Comparison of ENCODE assay signal across 13 cellular contexts in the genomic region with DNA sequence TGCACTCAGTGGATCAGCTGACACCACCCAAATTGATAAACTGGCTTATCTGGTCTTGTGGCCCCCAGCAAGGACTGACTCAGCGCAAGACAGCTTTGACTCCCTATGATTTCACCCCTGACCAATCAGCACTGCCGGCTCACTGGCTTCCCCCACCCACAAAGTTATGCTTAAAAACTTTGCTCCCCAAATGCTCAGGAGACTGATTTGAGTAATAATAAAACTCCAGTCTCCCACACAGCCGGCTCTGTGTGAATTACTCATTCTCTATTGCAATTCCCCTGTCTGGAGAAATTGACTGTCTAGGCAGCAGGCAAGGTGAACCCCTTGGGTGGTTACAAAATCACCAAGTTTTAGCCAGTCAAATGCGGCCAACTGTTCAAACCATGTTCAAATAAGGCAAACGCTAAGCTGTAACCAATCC. TPM values are rescaled to one million over a fixed set of nuclear protein-coding genes. Genes with fewer than 3 reads are reported as not detected.
DNase-seq lines count a peak whose midpoint lies in the region; ATAC-seq, FAIRE-seq and TF ChIP-seq lines count a peak whose summit lies in the region.
"Had no signal": no experiment of that assay in that cellular context is flagged by ENCODE, and none has a peak within 500 bp of the region (broad histone marks: within the 10 kb centered on the region; RNA-seq: fewer than 3 reads in every experiment).

No MANE protein-coding gene starts in this region.

- H3K4me3 Mint-ChIP-seq in activated CD4-positive, alpha-beta T cell treated with anti-CD3 and anti-CD28 coated beads for 36 hours: no peak overlapping the region

- DNase-seq in activated CD4-positive, alpha-beta T cell treated with anti-CD3 and anti-CD28 coated beads for 36 hours: peak; percentile 81
- DNase-seq in activated CD4-positive, alpha-beta T cell treated with anti-CD3 and anti-CD28 coated beads, Interleukin-2, amount 50 U/mL, for 4 hours: no peak
- DNase-seq in bronchial epithelial cell (ENCODE audit: low read depth) (peak; percentile 55), NCI-H1048 (lab: John Stamatoyannopoulos, UW) (no peak), SIG-M5 treated with dmso at 0.1 percent for 504 hours (lab: John Stamatoyannopoulos, UW; ENCODE audit: unreplicated experiment) (no peak), T-helper 1 cell (no peak)
- DNase-seq in stimulated activated CD8-positive, alpha-beta memory T cell treated with anti-CD3 and anti-CD28 coated beads, Interleukin-15, amount 100 ng/mL, for 24 hours (ENCODE audit: low read depth): peak; percentile 2
- DNase-seq: NCI-H748 treated with DMSO at 0.1 percent for 48 hours, right lobe of liver, trophoblast cell had no signal

- no peak for FAIRE-seq in bronchial epithelial cell (lab: Jason Lieb, UNC)
- FAIRE-seq: A549 had no signal

- CTCF ChIA-PET in activated CD4-positive, alpha-beta T cell treated with anti-CD3 and anti-CD28 coated beads for 36 hours (lab: Charles Lee): no interaction called here

- ATAC-seq in activated CD4-positive, alpha-beta T cell treated with anti-CD3 and anti-CD28 coated beads for 36 hours: peak; percentile 93
- peak; percentile 77 for ATAC-seq in HG03045 (IDR thresholded peaks at IDR 0.05; ENCODE audit: unreplicated experiment)
- ATAC-seq: right lobe of liver had no signal

- no peak overlapping the region for H3K4me3 ChIP-seq in bronchial epithelial cell (ENCODE audit: low read depth, low read length)
- H3K4me3 ChIP-seq: A549, right lobe of liver had no signal

- H3K4me1 Mint-ChIP-seq in activated CD4-positive, alpha-beta T cell treated with anti-CD3 and anti-CD28 coated beads for 36 hours: peaks cover 16% of the 10 kb centered on the region

- intact Hi-C loops in activated CD4-positive, alpha-beta T cell treated with anti-CD3 and anti-CD28 coated beads for 36 hours (cut with DNase I, micrococcal nuclease): loop anchor here in 1 of 2 experiments (1.0 to 10.0 kb wide), 5 partner anchors 88 to 531 kb away; a partner anchor contains a TSS

- H3K9me3 Mint-ChIP-seq in activated CD4-positive, alpha-beta T cell treated with anti-CD3 and anti-CD28 coated beads for 36 hours (ENCODE audit: low read depth): peaks cover 11% of the 10 kb centered on the region
- H3K9me3 Mint-ChIP-seq: activated T-helper 2 cell treated with anti-CD3 and anti-CD28 coated beads, Interferon-gamma antibody, Interleukin-2, Interleukin-4, amounts not matched to agents 10 μg/mL and 5 μg/mL and 100 μg/mL, durations not matched to agents 14 hours and 24 hours and 36 hours had no signal

- H3K36me3 Mint-ChIP-seq in activated CD4-positive, alpha-beta T cell treated with anti-CD3 and anti-CD28 coated beads for 36 hours (ENCODE audit: low read depth): peaks cover 4% of the 10 kb centered on the region

- H3K27ac Mint-ChIP-seq in activated CD4-positive, alpha-beta T cell treated with anti-CD3 and anti-CD28 coated beads for 36 hours: no peak overlapping the region
- H3K27ac Mint-ChIP-seq: activated T-helper 2 cell treated with anti-CD3 and anti-CD28 coated beads, Interferon-gamma antibody, Interleukin-2, Interleukin-4, amounts not matched to agents 10 μg/mL and 5 μg/mL and 100 μg/mL, durations not matched to agents 14 hours and 24 hours and 36 hours had no signal

- POLR2A ChIA-PET in activated CD4-positive, alpha-beta T cell treated with anti-CD3 and anti-CD28 coated beads for 36 hours (lab: Charles Lee): no interaction called here

- peaks cover 27% of the 10 kb centered on the region for H3K27me3 Mint-ChIP-seq in activated CD4-positive, alpha-beta T cell treated with anti-CD3 and anti-CD28 coated beads for 36 hours

- no peaks in the 10 kb centered on the region for H3K36me3 ChIP-seq in bronchial epithelial cell (ENCODE audit: control insufficient read depth, insufficient read depth, low read length)
- H3K36me3 ChIP-seq: right lobe of liver had no signal

- no peaks in the 10 kb centered on the region for H3K27me3 ChIP-seq in bronchial epithelial cell (ENCODE audit: control insufficient read depth, insufficient read depth, low read length)
- H3K27me3 ChIP-seq: right lobe of liver had no signal

- TF ChIP-seq CTCF in bronchial epithelial cell (IDR thresholded peaks at IDR 0.05; ENCODE audit: insufficient read depth, low read length, severe bottlenecking): no peak

RNA-seq across cellular contexts. Expression of a gene that starts 32.5 kb away (rescaled TPM):
- not detected for total RNA-seq in activated CD4-positive, alpha-beta T cell treated with anti-CD3 and anti-CD28 coated beads for 36 hours
- not detected in 2 replicates for total RNA-seq in bronchial epithelial cell
- total RNA-seq: activated T-helper 2 cell treated with anti-CD3 and anti-CD28 coated beads, Interferon-gamma antibody, Interleukin-2, Interleukin-4, amounts not matched to agents 10 μg/mL and 5 μg/mL and 100 μg/mL, durations not matched to agents 14 hours and 24 hours and 36 hours; right lobe of liver had no signal

Comparison
In these comparisons a context has a peak if more than half of its experiments do, and no peak if none do; other contexts are left out.
1. DNase-seq: peak in activated CD4-positive, alpha-beta T cell treated with anti-CD3 and anti-CD28 coated beads for 36 hours (single experiment), bronchial epithelial cell (single experiment) and stimulated activated CD8-positive, alpha-beta memory T cell treated with anti-CD3 and anti-CD28 coated beads, Interleukin-15, amount 100 ng/mL, for 24 hours (single experiment); none in activated CD4-positive, alpha-beta T cell treated with anti-CD3 and anti-CD28 coated beads, Interleukin-2, amount 50 U/mL, for 4 hours (0 of 2), NCI-H1048 (single experiment), SIG-M5 treated with dmso at 0.1 percent for 504 hours (single experiment) and T-helper 1 cell (0 of 5).